In the genomic region with DNA sequence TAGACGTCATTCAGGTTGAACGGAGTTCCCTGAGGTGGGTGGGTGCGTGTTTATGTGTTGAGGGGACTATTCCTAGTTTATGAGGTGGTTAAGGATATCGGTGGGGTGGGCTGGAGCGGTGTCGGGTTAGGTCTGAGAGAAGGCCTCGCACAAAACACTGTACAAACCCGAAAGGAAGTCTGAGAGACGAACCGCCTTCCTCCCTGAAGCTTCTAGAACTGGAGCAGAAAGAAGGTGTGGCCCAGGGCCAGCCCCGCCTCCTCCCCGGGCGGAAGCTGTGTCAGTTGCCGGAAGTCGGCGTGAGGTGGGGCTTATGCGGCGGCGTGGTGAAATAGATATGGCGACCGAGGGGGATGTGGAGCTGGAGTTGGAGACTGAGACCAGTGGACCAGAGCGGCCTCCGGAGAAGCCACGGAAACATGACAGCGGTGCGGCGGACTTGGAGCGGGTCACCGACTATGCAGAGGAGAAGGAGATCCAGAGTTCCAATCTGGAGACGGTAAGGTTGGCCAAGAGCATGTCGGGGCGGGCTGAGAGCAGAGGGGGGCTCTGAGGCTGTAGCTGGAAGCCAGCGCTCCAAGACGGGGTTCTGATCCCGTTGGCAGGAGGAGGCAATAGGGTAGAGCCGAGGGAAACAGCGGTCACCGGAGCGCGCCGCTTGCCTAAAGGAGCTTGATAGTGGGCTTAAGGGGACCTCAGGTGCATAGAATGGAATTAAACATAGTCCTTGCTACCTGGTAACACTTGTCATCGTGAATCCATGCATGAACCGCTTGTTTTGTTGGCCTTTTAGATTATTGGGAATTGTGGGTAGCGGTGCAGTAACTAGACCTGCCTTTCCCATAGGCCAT, we compare ENCODE assay signal across 8 cellular contexts. TPM values are rescaled to one million over a fixed set of nuclear protein-coding genes. Genes with fewer than 3 reads are reported as not detected.
DNase-seq lines count a peak whose midpoint lies in the region; ATAC-seq and TF ChIP-seq lines count a peak whose summit lies in the region.

A gene with protein sequence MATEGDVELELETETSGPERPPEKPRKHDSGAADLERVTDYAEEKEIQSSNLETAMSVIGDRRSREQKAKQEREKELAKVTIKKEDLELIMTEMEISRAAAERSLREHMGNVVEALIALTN (plus strand): TSS at position 314 of the 851 bp plus-strand sequence. CDS start 24 bp downstream, at position 338.

- H3K4me3 Mint-ChIP-seq in neural crest cell, result peak within 1 kb of the TSS; percentile 95

- H3K27ac ChIP-seq in DND-41 (ENCODE audit: low read length) (peak within 1 kb of the TSS; percentile 96), stomach smooth muscle (ENCODE audit: low read length) (peak within 1 kb of the TSS; percentile 92)

- H3K27me3 ChIP-seq in DND-41 (ENCODE audit: insufficient read depth, low read length, poor library complexity), result no peaks in the 10 kb centered on the region
- no peaks in the 10 kb centered on the region for H3K27me3 ChIP-seq in stomach smooth muscle (ENCODE audit: control insufficient read depth in 1 of 2, insufficient read depth in 2 of 2, low read length in 2 of 2)

- H3K36me3 ChIP-seq in DND-41 (ENCODE audit: insufficient read depth, low read length), result peaks cover 70% of the 10 kb centered on the region
- H3K36me3 ChIP-seq in stomach smooth muscle (ENCODE audit: control insufficient read depth in 2 of 2, insufficient read depth in 2 of 2, low read length in 2 of 2), result peaks cover 32 to 33% of the 10 kb centered on the region in 2 donors

- H3K27me3 Mint-ChIP-seq in neural crest cell (ENCODE audit: low read depth), result no peaks in the 10 kb centered on the region

- H3K9ac ChIP-seq in DND-41 (ENCODE audit: low read depth, low read length), result peak within 1 kb of the TSS; percentile 73
- H3K9ac ChIP-seq in stomach smooth muscle (ENCODE audit: low read length in 2 of 2), result peak within 1 kb of the TSS; percentile 76 to 92

- peaks cover 32% of the 10 kb centered on the region for H3K4me1 Mint-ChIP-seq in neural crest cell

- H3K4me3 ChIP-seq in DND-41 (ENCODE audit: low read depth in 1 of 2, low read length in 2 of 2), result peak within 1 kb of the TSS; percentile 67 to 88
- H3K4me3 ChIP-seq in fibroblast of villous mesenchyme (ENCODE audit: low read depth, low read length), result peak within 1 kb of the TSS; percentile 97
- peak within 1 kb of the TSS; percentile 89 to 99 for H3K4me3 ChIP-seq in stomach smooth muscle (ENCODE audit: low read length in 2 of 2)

- H3K9me3 Mint-ChIP-seq in neural crest cell, result no peaks in the 10 kb centered on the region

- peaks cover 4% of the 10 kb centered on the region; the same call in 1 of the 2 replicates for H4K20me1 ChIP-seq in DND-41 (ENCODE audit: insufficient read depth, low read length)

- H3K4me2 ChIP-seq in DND-41 (ENCODE audit: insufficient read depth, low read length), result peak within 1 kb of the TSS; percentile 77

- H3K79me2 ChIP-seq in DND-41 (ENCODE audit: insufficient read depth, low read length), result peaks cover 23% of the 10 kb centered on the region

- peak; percentile 91 for DNase-seq in DND-41
- DNase-seq in LoVo (ENCODE audit: low spot score), result peak; percentile 88
- DNase-seq in SHP77 treated with DMSO at 0.1 percent for 48 hours (lab: John Stamatoyannopoulos, UW), result peak; percentile 62
- peak; percentile 75 for DNase-seq in activated gamma-delta T cell (lab: John Stamatoyannopoulos, UW)
- DNase-seq in fibroblast of villous mesenchyme (ENCODE audit: low read depth), result peak; percentile 88
- peak; percentile 73 for DNase-seq in neural crest cell (ENCODE audit: low read depth, low spot score)

- peak within 1 kb of the TSS; percentile 94 for H2AFZ ChIP-seq in DND-41 (ENCODE audit: low read depth, low read length)

- H3K36me3 Mint-ChIP-seq in neural crest cell (ENCODE audit: low read depth), result peaks cover 25% of the 10 kb centered on the region

- TF ChIP-seq CTCF in DND-41 (IDR thresholded peaks at IDR 0.05; ENCODE audit: borderline replicate concordance, extremely low read depth, low read length, poor library complexity, severe bottlenecking), result no peak
- no peak for TF ChIP-seq CTCF in fibroblast of villous mesenchyme (IDR thresholded peaks at IDR 0.05; ENCODE audit: insufficient read depth, low read depth, low read length)
- TF ChIP-seq CTCF in neural crest cell (conservative IDR thresholded peaks at IDR 0.05), result no peak

- H3K9me3 ChIP-seq in DND-41 (ENCODE audit: insufficient read depth, low read length, severe bottlenecking) (no peaks in the 10 kb centered on the region), stomach smooth muscle (ENCODE audit: control insufficient read depth in 2 of 2, low read length in 2 of 2) (no peaks in the 10 kb centered on the region)

- H3K4me1 ChIP-seq in DND-41 (ENCODE audit: insufficient read depth, low read length) (peaks cover 21% of the 10 kb centered on the region), stomach smooth muscle (ENCODE audit: control insufficient read depth, insufficient read depth, low read length) (peaks cover 31% of the 10 kb centered on the region)

- H3K27ac Mint-ChIP-seq in neural crest cell (ENCODE audit: unreplicated experiment), result peak within 1 kb of the TSS; percentile 97

- ATAC-seq in DND-41 (ENCODE audit: insufficient read depth, low read depth) (peak; percentile 96), GM21825 (IDR thresholded peaks at IDR 0.05; ENCODE audit: unreplicated experiment) (peak; percentile 78)

RNA-seq across cellular contexts. Expression of the gene that starts here (rescaled TPM):
- total RNA-seq in fibroblast of villous mesenchyme (6.4 and 6.9 TPM in 2 replicates), neural crest cell (12.0 and 19.8 TPM in 2 replicates)

Comparison
In these comparisons a context has a peak if more than half of its experiments do, and no peak if none do; other contexts are left out.
1. Peak in every context shown above with its lines: DNase-seq, ATAC-seq, H3K4me3 ChIP-seq and H3K27ac ChIP-seq.